Comparison of ENCODE assay signal across 29 cellular contexts in the genomic region with DNA sequence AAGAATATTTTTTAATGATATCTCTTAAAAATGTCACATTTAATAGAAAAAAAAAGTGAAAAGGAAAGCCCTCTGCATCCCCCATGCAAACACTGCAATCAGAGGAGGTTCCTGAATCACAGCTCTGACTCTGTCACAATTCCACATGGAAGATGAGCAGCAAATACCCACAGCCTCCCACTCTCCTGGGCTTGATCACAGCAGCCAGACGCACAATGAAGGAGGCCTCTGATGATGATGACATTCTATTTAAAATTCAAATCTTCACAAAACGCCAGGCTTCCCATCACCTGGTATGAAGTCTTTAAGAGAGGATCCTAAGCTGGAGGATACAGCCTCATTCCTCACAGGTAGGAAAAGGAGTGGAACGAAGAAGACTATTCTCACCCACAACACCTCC. TPM values are rescaled to one million over a fixed set of nuclear protein-coding genes. Genes with fewer than 3 reads are reported as not detected.
"Had no signal": no experiment of that assay in that cellular context is flagged by ENCODE, and none has a peak within 500 bp of the region (broad histone marks: within the 10 kb centered on the region; RNA-seq: fewer than 3 reads in every experiment).

No MANE protein-coding gene starts in this region.

- H3K4me1 ChIP-seq: body of pancreas had no signal

- FAIRE-seq: colon had no signal

- H3K4me3 ChIP-seq: adrenal gland, body of pancreas, cardiac muscle cell, esophagus muscularis mucosa, gastroesophageal sphincter had no signal

- H3K9me3 ChIP-seq: adrenal gland, body of pancreas, esophagus muscularis mucosa, gastroesophageal sphincter had no signal

- H3K36me3 Mint-ChIP-seq: activated naive CD4-positive, alpha-beta T cell treated with anti-CD3 and anti-CD28 coated beads, Interleukin-2, amount 50 U/mL, for 24 hours; activated naive CD8-positive, alpha-beta T cell treated with anti-CD3 and anti-CD28 coated beads for 36 hours; WTC11 had no signal

- H3K9me3 Mint-ChIP-seq: activated CD8-positive, alpha-beta T cell treated with anti-CD3 and anti-CD28 coated beads for 36 hours; activated naive CD4-positive, alpha-beta T cell treated with anti-CD3 and anti-CD28 coated beads for 36 hours; activated naive CD4-positive, alpha-beta T cell treated with anti-CD3 and anti-CD28 coated beads, Interleukin-2, amount 50 U/mL, for 24 hours; activated naive CD8-positive, alpha-beta T cell treated with anti-CD3 and anti-CD28 coated beads for 36 hours; activated naive CD8-positive, alpha-beta T cell treated with anti-CD3 and anti-CD28 coated beads, Interleukin-2, amount 50 U/mL, for 24 hours; activated T-cell treated with anti-CD3 and anti-CD28 coated beads, Interleukin-2, amount 50 U/mL, for 4 hours; activated T-helper 17 cell treated with anti-CD3 and anti-CD28 coated beads, Interleukin-2, amount 50 U/mL, for 72 hours; central memory CD8-positive, alpha-beta T cell; effector memory CD8-positive, alpha-beta T cell; WTC11 had no signal

- H3K27me3 ChIP-seq: adrenal gland, body of pancreas, cardiac muscle cell, esophagus muscularis mucosa, gastroesophageal sphincter had no signal

- H3K36me3 ChIP-seq: adrenal gland, cardiac muscle cell, esophagus muscularis mucosa had no signal

- ATAC-seq: activated CD8-positive, alpha-beta T cell treated with anti-CD3 and anti-CD28 coated beads for 36 hours; activated naive CD8-positive, alpha-beta T cell treated with anti-CD3 and anti-CD28 coated beads, Interleukin-2, amount 50 U/mL, for 24 hours; activated T-cell treated with anti-CD3 and anti-CD28 coated beads, Interleukin-2, amount 50 U/mL, for 4 hours; activated T-helper 17 cell treated with anti-CD3 and anti-CD28 coated beads, Interleukin-2, amount 50 U/mL, for 72 hours; body of pancreas; effector memory CD8-positive, alpha-beta T cell; gastroesophageal sphincter; WTC11 had no signal

- H3K27ac ChIP-seq: adrenal gland, body of pancreas, cardiac muscle cell, esophagus muscularis mucosa, gastroesophageal sphincter had no signal

- DNase-seq: activated CD4-positive, alpha-beta T cell treated with anti-CD3 and anti-CD28 coated beads for 48 hours; activated CD4-positive, alpha-beta T cell treated with anti-CD3 and anti-CD28 coated beads, Interleukin-2, amount 50 U/mL, for 1 hour; activated CD4-positive, alpha-beta T cell treated with anti-CD3 and anti-CD28 coated beads, Interleukin-2, amount 50 U/mL, for 48 hours; activated CD8-positive, alpha-beta memory T cell treated with anti-CD3 and anti-CD28 coated beads for 24 hours; activated CD8-positive, alpha-beta T cell treated with anti-CD3 and anti-CD28 coated beads for 36 hours; activated effector memory CD4-positive, alpha-beta T cell treated with Interleukin-2 at 50 U/mL for 16 hours; activated naive CD4-positive, alpha-beta T cell treated with anti-CD3 and anti-CD28 coated beads for 36 hours; activated naive CD8-positive, alpha-beta T cell treated with anti-CD3 and anti-CD28 coated beads for 36 hours; activated naive CD8-positive, alpha-beta T cell treated with anti-CD3 and anti-CD28 coated beads, Interleukin-2, amount 50 U/mL, for 24 hours; activated T-cell treated with anti-CD3 and anti-CD28 coated beads, Interleukin-2, amount 50 U/mL, for 4 hours; adrenal gland; aorta; body of pancreas; cortex of kidney; dermis blood vessel endothelial cell; effector CD4-positive, alpha-beta T cell; effector memory CD8-positive, alpha-beta T cell; erythroblast; foreskin melanocyte; T-helper 2 cell had no signal

- H3K4me1 Mint-ChIP-seq: activated T-helper 17 cell treated with anti-CD3 and anti-CD28 coated beads, Interleukin-2, amount 50 U/mL, for 72 hours; central memory CD8-positive, alpha-beta T cell had no signal

- H3K4me3 Mint-ChIP-seq: activated CD8-positive, alpha-beta T cell treated with anti-CD3 and anti-CD28 coated beads for 36 hours; activated naive CD4-positive, alpha-beta T cell treated with anti-CD3 and anti-CD28 coated beads for 36 hours; activated naive CD4-positive, alpha-beta T cell treated with anti-CD3 and anti-CD28 coated beads, Interleukin-2, amount 50 U/mL, for 24 hours; activated naive CD8-positive, alpha-beta T cell treated with anti-CD3 and anti-CD28 coated beads for 36 hours; activated naive CD8-positive, alpha-beta T cell treated with anti-CD3 and anti-CD28 coated beads, Interleukin-2, amount 50 U/mL, for 24 hours; activated T-cell treated with anti-CD3 and anti-CD28 coated beads, Interleukin-2, amount 50 U/mL, for 4 hours; activated T-helper 17 cell treated with anti-CD3 and anti-CD28 coated beads, Interleukin-2, amount 50 U/mL, for 72 hours; central memory CD8-positive, alpha-beta T cell; effector memory CD8-positive, alpha-beta T cell; WTC11 had no signal

- H3K27me3 Mint-ChIP-seq: activated CD8-positive, alpha-beta T cell treated with anti-CD3 and anti-CD28 coated beads for 36 hours; activated naive CD4-positive, alpha-beta T cell treated with anti-CD3 and anti-CD28 coated beads, Interleukin-2, amount 50 U/mL, for 24 hours; activated naive CD8-positive, alpha-beta T cell treated with anti-CD3 and anti-CD28 coated beads for 36 hours; activated naive CD8-positive, alpha-beta T cell treated with anti-CD3 and anti-CD28 coated beads, Interleukin-2, amount 50 U/mL, for 24 hours; central memory CD8-positive, alpha-beta T cell; effector memory CD8-positive, alpha-beta T cell had no signal

- H3K27ac Mint-ChIP-seq: activated CD8-positive, alpha-beta T cell treated with anti-CD3 and anti-CD28 coated beads for 36 hours; activated naive CD4-positive, alpha-beta T cell treated with anti-CD3 and anti-CD28 coated beads for 36 hours; activated naive CD4-positive, alpha-beta T cell treated with anti-CD3 and anti-CD28 coated beads, Interleukin-2, amount 50 U/mL, for 24 hours; activated naive CD8-positive, alpha-beta T cell treated with anti-CD3 and anti-CD28 coated beads for 36 hours; activated naive CD8-positive, alpha-beta T cell treated with anti-CD3 and anti-CD28 coated beads, Interleukin-2, amount 50 U/mL, for 24 hours; activated T-helper 17 cell treated with anti-CD3 and anti-CD28 coated beads, Interleukin-2, amount 50 U/mL, for 72 hours; effector memory CD8-positive, alpha-beta T cell; WTC11 had no signal

RNA-seq across cellular contexts. Expression of gene MEGF11, which starts 30.7 kb away (rescaled TPM):
- total RNA-seq: activated CD8-positive, alpha-beta T cell treated with anti-CD3 and anti-CD28 coated beads for 36 hours; activated naive CD8-positive, alpha-beta T cell treated with anti-CD3 and anti-CD28 coated beads for 36 hours; activated T-cell treated with anti-CD3 and anti-CD28 coated beads, Interleukin-2, amount 50 U/mL, for 4 hours; activated T-helper 17 cell treated with anti-CD3 and anti-CD28 coated beads, Interleukin-2, amount 50 U/mL, for 72 hours; aorta; body of pancreas; chondrocyte; dermis blood vessel endothelial cell had no signal
- polyA plus RNA-seq: aorta, cardiac muscle cell had no signal
